8 cellular contexts compared by ENCODE assay signal in genomic region chr2:127388423-127389164, GRCh38. TPM values are rescaled to one million over a fixed set of nuclear protein-coding genes. Genes with fewer than 3 reads are reported as not detected.
DNase-seq lines count a peak whose midpoint lies in the region; ATAC-seq, FAIRE-seq and TF ChIP-seq lines count a peak whose summit lies in the region.

No MANE protein-coding gene starts in this region.

- peaks cover 5% of the 10 kb centered on the region for H3K23me2 ChIP-seq in H1 (ENCODE audit: low read depth, low read length)

- no peak; the same call in 1 of the 2 replicates for TF ChIP-seq POLR2A in GM12891 (IDR thresholded peaks at IDR 0.05; ENCODE audit: low read depth, low read length)
- no peak for TF ChIP-seq POLR2A in H1 (IDR thresholded peaks at IDR 0.05; ENCODE audit: control extremely low read depth in 1 of 2, low read depth in 2 of 2, low read length in 2 of 2)

- peak overlapping the region; percentile 94; the same call in 1 of the 2 replicates for H4K8ac ChIP-seq in H1 (ENCODE audit: extremely low read depth, insufficient read depth, low read length)

- H3F3A ChIP-seq in PC-3 (ENCODE audit: low read length, unreplicated experiment): no peaks in the 10 kb centered on the region

- no peak overlapping the region for H3K23ac ChIP-seq in H1 (ENCODE audit: insufficient read length)

- POLR2A ChIA-PET in HEK293 (lab: Yijun Ruan, JAX) (interaction anchor here (1.1 to 2.3 kb wide), 4 partner anchors 10 to 19 kb away, joined by 3 to 8 read pairs (median 6); no protein-coding TSS in a partner anchor), PC-3 (lab: Charles Lee; ENCODE audit: unreplicated experiment) (interaction anchor here (0.7 kb wide), 1 partner anchor 48 kb away, joined by 3 read pairs; no protein-coding TSS in a partner anchor), H1 (lab: Charles Lee; ENCODE audit: partially characterized antibody) (interaction anchor here (1.1 to 2.1 kb wide), 3 partner anchors 9 to 14 kb away, joined by 3 to 12 read pairs (median 5); no protein-coding TSS in a partner anchor)

- H2BK20ac ChIP-seq in H1 (ENCODE audit: low read length): 0 out of 2 replicates have a peak overlapping the region, but pooled peaks have one; percentile 15

- no peak for TF ChIP-seq RAD21 in H1 (IDR thresholded peaks at IDR 0.05 in 1 of 2, conservative IDR thresholded peaks at IDR 0.05 in 1 of 2; ENCODE audit: low read depth in 2 of 2, low read length in 2 of 2)

- H3K18ac ChIP-seq in H1 (ENCODE audit: extremely low read depth, low read length): peak overlapping the region; percentile 64; the same call in 1 of the 2 replicates

- H2BK15ac ChIP-seq in H1 (ENCODE audit: low read length): no peak overlapping the region

- FAIRE-seq in GM12891 (lab: Jason Lieb, UNC) (peak; percentile 9), H1 (lab: Jason Lieb, UNC) (no peak)

- H2BK12ac ChIP-seq in H1 (ENCODE audit: low read depth, low read length): no peak overlapping the region

- no peak overlapping the region for H3K56ac ChIP-seq in H1 (replicated peaks; ENCODE audit: insufficient read length, low read depth, low read length)

- peak; percentile 1; the same call in 1 of the 2 replicates for ATAC-seq in PC-3

- H3K27me3 ChIP-seq in PC-3 (ENCODE audit: low read length): no peaks in the 10 kb centered on the region
- no peaks in the 10 kb centered on the region; a peak in 1 of 7 replicates for H3K27me3 ChIP-seq in H1 (replicated peaks in 1 of 4; ENCODE audit: control insufficient read depth in 3 of 4, extremely low read depth in 1 of 4, insufficient read depth in 3 of 4, low read length in 3 of 4)
- H3K27me3 ChIP-seq in osteoblast (ENCODE audit: insufficient read depth, low read length): no peaks in the 10 kb centered on the region

- H3K4ac ChIP-seq in H1 (replicated peaks; ENCODE audit: insufficient read length, low read depth, low read length): no peak overlapping the region

- H3K9me3 ChIP-seq in HEK293 (ENCODE audit: control insufficient read depth, insufficient read depth, low read depth, low read length) (no peaks in the 10 kb centered on the region), PC-3 (ENCODE audit: low read length) (no peaks in the 10 kb centered on the region), H1 (ENCODE audit: insufficient read depth in 2 of 2, low read depth in 1 of 2, low read length in 1 of 2) (no peaks in the 10 kb centered on the region), osteoblast (ENCODE audit: low read depth, low read length) (no peaks in the 10 kb centered on the region)

- WGBS in H1 (ENCODE audit: extremely low coverage in 1 of 2, insufficient coverage in 1 of 2, insufficient read length in 1 of 2, insufficient replicate concordance in 2 of 2, low coverage in 1 of 2, low lambda C conversion rate in 2 of 2, missing lambda C conversion rate in 1 of 2), 2 experiments: 60 to 100% methylated on average over 2 to 8 of the region's 8 CpGs

- H2AK5ac ChIP-seq in H1 (ENCODE audit: low read depth, low read length): no peak overlapping the region

- H2BK5ac ChIP-seq in H1 (ENCODE audit: low read depth, low read length): peak overlapping the region; percentile 89

- peak overlapping the region; percentile 94 for H3K4me2 ChIP-seq in PC-3 (ENCODE audit: low read length)
- peak overlapping the region; percentile 85 to 91 for H3K4me2 ChIP-seq in H1 (ENCODE audit: insufficient read depth in 1 of 2, low read depth in 2 of 2, low read length in 2 of 2)
- peak overlapping the region; percentile 83 for H3K4me2 ChIP-seq in osteoblast (ENCODE audit: insufficient read depth, low read length)

- BruUV-seq in PC-3 (replicated peaks; lab: Mats Ljungman, UMichigan): TSS peak; percentile 84

- TF ChIP-seq CTCF in HEK293 (tag by site-specific recombination; IDR thresholded peaks at IDR 0.05) (no peak), PC-3 (conservative IDR thresholded peaks at IDR 0.05; ENCODE audit: low read depth, low read length) (no peak), H1 (IDR thresholded peaks at IDR 0.05; ENCODE audit: control extremely low read depth in 1 of 3, insufficient read depth in 1 of 3, low read depth in 1 of 3, low read length in 3 of 3) (no peak), osteoblast (IDR thresholded peaks at IDR 0.05; ENCODE audit: extremely low read depth, low read depth, low read length) (no peak)

- H2BK120ac ChIP-seq in H1 (replicated peaks; ENCODE audit: low read depth, low read length): peak overlapping the region; percentile 36

- H3K4me1 ChIP-seq in HEK293 (ENCODE audit: control insufficient read depth, insufficient read depth, low read length) (peaks cover 16% of the 10 kb centered on the region), PC-3 (ENCODE audit: insufficient read depth, low read length) (peaks cover 28% of the 10 kb centered on the region), H1 (replicated peaks in 1 of 4; ENCODE audit: control insufficient read depth in 3 of 4, insufficient read depth in 4 of 4, low read length in 3 of 4) (peaks cover 0 to 8% (median 3%) of the 10 kb centered on the region in 4 experiments; a peak in 3 of 7 replicates), osteoblast (ENCODE audit: insufficient read depth, low read length) (peaks cover 34% of the 10 kb centered on the region)

- peaks cover 2% of the 10 kb centered on the region; the same call in 1 of the 2 replicates for H3K79me1 ChIP-seq in H1 (ENCODE audit: low read depth, low read length)

- peak overlapping the region; percentile 48 for H3K27ac ChIP-seq in HEK293 (ENCODE audit: extremely low read depth, low read depth, low read length)
- peak overlapping the region; percentile 76 for H3K27ac ChIP-seq in PC-3 (ENCODE audit: low read length)
- H3K27ac ChIP-seq in H1 (ENCODE audit: low read depth, low read length): peak overlapping the region; percentile 39; the same call in 1 of the 2 replicates
- peak overlapping the region; percentile 85 for H3K27ac ChIP-seq in osteoblast (ENCODE audit: low read depth, low read length)

- peak overlapping the region; percentile 51 for H3K4me3 ChIP-seq in HEK293 (ENCODE audit: low read depth, low read length)
- peak overlapping the region; percentile 69 for H3K4me3 ChIP-seq in PC-3 (ENCODE audit: low read length)
- H3K4me3 ChIP-seq in H1 (ENCODE audit: extremely low read depth in 1 of 4, insufficient read depth in 2 of 4, low read depth in 3 of 4, low read length in 4 of 4): peak overlapping the region; percentile 41 to 70 (median 54)
- peak overlapping the region; percentile 88 for H3K4me3 ChIP-seq in osteoblast (ENCODE audit: insufficient read depth, low read length)

- H4K20me1 ChIP-seq in PC-3 (ENCODE audit: low read length) (peaks cover 23% of the 10 kb centered on the region), H1 (replicated peaks in 1 of 2; ENCODE audit: control insufficient read depth in 1 of 2, insufficient read depth in 2 of 2, low read length in 2 of 2) (peaks cover 0 to 4% of the 10 kb centered on the region in 2 experiments), osteoblast (ENCODE audit: insufficient read depth, low read length) (peaks cover 16% of the 10 kb centered on the region)

- CTCF ChIA-PET in HEK293 (lab: Yijun Ruan, JAX) (interaction anchor here (0.6 to 1.0 kb wide), 3 partner anchors 22 to 61 kb away, joined by 3 to 4 read pairs (median 3); no protein-coding TSS in a partner anchor), PC-3 (lab: Charles Lee) (no interaction called here), H1 (lab: Charles Lee; ENCODE audit: partially characterized antibody) (interaction anchor here (0.6 to 1.9 kb wide), 9 partner anchors 11 to 87 kb away, joined by 3 to 8 read pairs (median 4); no protein-coding TSS in a partner anchor)

- peak overlapping the region; percentile 84 for H3K9ac ChIP-seq in PC-3 (ENCODE audit: low read length)
- peak overlapping the region in 3 of 4 experiments; percentile 55 to 65 (median 56); a peak in 3 of 7 replicates for H3K9ac ChIP-seq in H1 (replicated peaks in 1 of 4; ENCODE audit: extremely low read depth in 1 of 4, low read depth in 3 of 4, low read length in 3 of 4)

- intact Hi-C loops in PC-3 (cut with micrococcal nuclease): loop anchor here (1.0 to 10.0 kb wide), 2 partner anchors 10 to 164 kb away; partner anchors contain the start of gene CYP27C1

- DNase-seq in GM12891 (ENCODE audit: insufficient read length, low spot score) (no peak), PC-3 (peak; percentile 43), H1 (ENCODE audit: low read depth in 1 of 2, low spot score in 2 of 2) (no peak), osteoblast (ENCODE audit: insufficient read length, low spot score, missing footprints) (peak; percentile 69), nucleus accumbens (lab: John Stamatoyannopoulos, UW) (no peak), NCI-H2081 treated with DMSO at 0.1 percent for 48 hours (lab: John Stamatoyannopoulos, UW) (no peak), NCI-H2171 (lab: John Stamatoyannopoulos, UW) (no peak)

- H3K36me3 ChIP-seq in HEK293 (ENCODE audit: control insufficient read depth in 2 of 2, insufficient read depth in 1 of 2, low read length in 2 of 2) (peaks cover 0 to 5% of the 10 kb centered on the region in 2 experiments; a peak in 1 of 3 replicates), PC-3 (ENCODE audit: low read depth, low read length) (no peaks in the 10 kb centered on the region), H1 (ENCODE audit: control insufficient read depth in 2 of 4, insufficient read depth in 4 of 4, low read length in 3 of 4) (no peaks in the 10 kb centered on the region), osteoblast (ENCODE audit: insufficient read depth, low read length) (no peaks in the 10 kb centered on the region)

- no peak overlapping the region for H3K14ac ChIP-seq in H1 (ENCODE audit: insufficient read length)

- TF ChIP-seq EP300 in H1 (IDR thresholded peaks at IDR 0.05; ENCODE audit: borderline replicate concordance in 1 of 2, low read depth in 2 of 2, low read length in 2 of 2): no peak

- peak overlapping the region; percentile 51 for H4K5ac ChIP-seq in H1 (ENCODE audit: insufficient read length, low read depth, low read length)

- H2AFZ ChIP-seq in PC-3 (ENCODE audit: low read length) (peak overlapping the region; percentile 80), H1 (ENCODE audit: low read length) (peak overlapping the region; percentile 93), osteoblast (ENCODE audit: low read length) (peak overlapping the region; percentile 78)

- peaks cover 34% of the 10 kb centered on the region for H3K79me2 ChIP-seq in PC-3 (ENCODE audit: low read length)
- peaks cover 0 to 30% of the 10 kb centered on the region in 2 experiments; a peak in 2 of 4 replicates for H3K79me2 ChIP-seq in H1 (ENCODE audit: control insufficient read depth in 1 of 2, insufficient read depth in 2 of 2, low read length in 2 of 2)
- H3K79me2 ChIP-seq in osteoblast (ENCODE audit: insufficient read depth, low read length): peaks cover 37% of the 10 kb centered on the region

- H3K9me2 ChIP-seq in PC-3 (replicated peaks; ENCODE audit: low read length): no peaks in the 10 kb centered on the region

- H4K91ac ChIP-seq in H1 (replicated peaks; ENCODE audit: insufficient read length, low read length): peak overlapping the region; percentile 94

RNA-seq across cellular contexts. Expression of gene MAP3K2, which starts 0.8 kb away (rescaled TPM):
- 6.7 TPM for polyA plus RNA-seq in GM12891 (2012; ENCODE audit: low read depth, missing spikeins)
- 54.6 and 64.7 TPM in 2 replicates for total RNA-seq in PC-3 (2014; rRNA removed)
- total RNA-seq in H1 (2021; fragmentation: NEBNext Ultra II Directional; extraction: Animal tissue kit (Norgen Biotek cat#: 25700)): 23.2 and 24.2 TPM in 2 replicates
- 2.0 and 2.3 TPM in 2 replicates for polyA plus RNA-seq in H1 (2011; rRNA removed)
- polyA plus RNA-seq in H1 (2011; cell fraction: cytosol; rRNA removed): 2.8 TPM
- 7.5 TPM for polyA plus RNA-seq in H1 (2011; cell fraction: nucleus; rRNA removed)
- polyA plus RNA-seq in H1 (2012, experiment 1 of 2): 3.8 to 5.9 TPM (median 5.7 TPM) in 4 replicates
- 0.22 TPM for polyA plus RNA-seq in H1 (2012, experiment 2 of 2)
- 8.0 TPM for polyA plus RNA-seq in H1 (2013, experiment 1 of 2)
- polyA plus RNA-seq in H1 (2013, experiment 2 of 2): 7.1 TPM
- polyA minus RNA-seq in H1 (2011; rRNA and poly(A)+ RNA removed): 16.6 and 27.5 TPM in 2 replicates
- polyA minus RNA-seq in H1 (2011; cell fraction: cytosol; rRNA and poly(A)+ RNA removed): 21.1 TPM
- polyA minus RNA-seq in H1 (2011; cell fraction: nucleus; rRNA and poly(A)+ RNA removed): 31.6 TPM
- 64.1 and 65.4 TPM in 2 replicates for total RNA-seq in osteoblast

RNA-seq across cellular contexts. Expression of gene PROC, which starts 29.6 kb away (rescaled TPM):
- polyA plus RNA-seq in GM12891 (2012; ENCODE audit: low read depth, missing spikeins): not detected
- total RNA-seq in PC-3 (2014; rRNA removed) (0.35 and 0.58 TPM in 2 replicates), osteoblast (0.29 TPM in 1 of 2 replicates, not detected in the other)
- 1.5 and 1.7 TPM in 2 replicates for total RNA-seq in H1 (2021; fragmentation: NEBNext Ultra II Directional; extraction: Animal tissue kit (Norgen Biotek cat#: 25700))
- 1.6 and 2.2 TPM in 2 replicates for polyA plus RNA-seq in H1 (2011; rRNA removed)
- 1.5 TPM for polyA plus RNA-seq in H1 (2011; cell fraction: cytosol; rRNA removed)
- 2.2 TPM for polyA plus RNA-seq in H1 (2011; cell fraction: nucleus; rRNA removed)
- 1.3 to 2.7 TPM (median 2.3 TPM) in 4 replicates for polyA plus RNA-seq in H1 (2012, experiment 1 of 2)
- polyA plus RNA-seq in H1 (2012, experiment 2 of 2): 1.5 TPM
- 1.7 TPM for polyA plus RNA-seq in H1 (2013, experiment 1 of 2)
- polyA plus RNA-seq in H1 (2013, experiment 2 of 2): 1.4 TPM
- polyA minus RNA-seq in H1 (2011; rRNA and poly(A)+ RNA removed): 0.19 and 0.24 TPM in 2 replicates
- not detected for polyA minus RNA-seq in H1 (2011; cell fraction: cytosol; rRNA and poly(A)+ RNA removed)
- polyA minus RNA-seq in H1 (2011; cell fraction: nucleus; rRNA and poly(A)+ RNA removed): not detected

Comparison
In these comparisons a context has a peak if more than half of its experiments do, and no peak if none do; other contexts are left out.
1. DNase-seq: peak in PC-3 (single experiment) and osteoblast (single experiment); none in GM12891 (single experiment), H1 (0 of 2), nucleus accumbens (0 of 56), NCI-H2081 treated with DMSO at 0.1 percent for 48 hours (single experiment) and NCI-H2171 (single experiment).
2. Peak in every context shown above with its lines, with median percentiles within 50 percentile points of each other: H3K27ac ChIP-seq, H3K4me3 ChIP-seq, H2AFZ ChIP-seq and H3K4me2 ChIP-seq.